In genomic region chr6:89134723-89135122, GRCh38 we compare ENCODE assay signal across 24 cellular contexts. TPM values are rescaled to one million over a fixed set of nuclear protein-coding genes. Genes with fewer than 3 reads are reported as not detected.
"Had no signal": no experiment of that assay in that cellular context is flagged by ENCODE, and none has a peak within 500 bp of the region (broad histone marks: within the 10 kb centered on the region; RNA-seq: fewer than 3 reads in every experiment).

No MANE protein-coding gene starts in this region.

- ATAC-seq: K562, T-cell had no signal

- H3K9me3 ChIP-seq: SJSA1 had no signal

- H3K27ac ChIP-seq: HL-60, KMS-11, SJSA1, SK-N-MC had no signal

- H3K4me3 ChIP-seq: K562, SJSA1, SK-N-MC had no signal

- H3K27me3 ChIP-seq: SJSA1 had no signal

- DNase-seq: Kasumi-1, MM.1S, NCI-H1092 treated with DMSO at 0.1 percent for 48 hours, NCI-H1436, NCI-H1694 treated with DMSO at 0.1 percent for 48 hours, NCI-H1930, NCI-H2081, NCI-H2107, NCI-H2171 treated with DMSO at 0.1 percent for 48 hours, NCI-H345, NCI-H524, NCI-H526 treated with DMSO at 0.1 percent for 48 hours, NCI-H774, Right ventricle myocardium superior, RPMI8226, SIG-M5, SW 1271, T-cell had no signal

- H3K36me3 ChIP-seq: SJSA1 had no signal

RNA-seq across cellular contexts. Expression of gene SRSF12, which starts 16.9 kb away (rescaled TPM):
- total RNA-seq: K562, M059J, Right ventricle myocardium superior, T-cell had no signal
- polyA plus RNA-seq: K562 had no signal
